9 cellular contexts compared by ENCODE assay signal in the genomic region with DNA sequence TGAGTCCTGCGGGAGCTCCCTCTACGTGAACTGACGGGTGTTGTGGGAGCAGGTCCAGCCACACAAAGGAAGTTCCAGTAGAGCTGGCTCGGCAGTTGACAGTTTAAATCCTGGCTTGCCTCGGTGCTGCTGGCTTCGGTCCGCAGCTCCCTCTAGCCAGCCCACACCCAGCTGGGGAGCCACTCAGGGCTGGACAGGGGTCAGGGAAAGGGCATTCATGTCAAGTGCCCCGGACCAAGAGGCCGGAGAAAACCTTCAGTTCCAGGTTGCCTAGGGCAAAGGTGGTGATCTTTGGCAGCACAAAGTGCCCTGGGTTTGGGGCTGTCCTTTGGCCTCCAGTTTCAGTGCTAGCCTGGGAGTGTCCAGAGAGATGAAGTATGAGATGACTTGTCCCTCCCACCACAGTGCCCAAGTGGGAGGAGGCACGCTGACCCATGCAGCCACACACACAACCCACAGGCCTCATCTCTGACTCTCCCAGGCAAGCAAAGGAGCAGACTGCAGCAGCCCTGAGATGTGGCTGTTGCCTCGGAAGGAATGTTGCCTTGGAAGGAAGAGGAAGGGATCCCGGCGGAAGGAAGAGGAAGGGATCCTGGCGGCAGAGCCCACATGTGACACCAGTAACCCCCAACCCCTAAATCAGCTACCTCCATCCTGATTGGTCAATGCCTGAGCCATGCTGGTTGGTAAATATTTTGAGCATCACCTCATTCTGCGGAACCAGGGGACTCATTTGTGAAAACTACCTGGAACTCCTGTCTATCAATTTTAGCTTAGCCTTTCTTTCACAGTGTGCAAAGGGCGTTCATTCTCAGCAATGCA. TPM values are rescaled to one million over a fixed set of nuclear protein-coding genes. Genes with fewer than 3 reads are reported as not detected.
DNase-seq lines count a peak whose midpoint lies in the region; ATAC-seq and TF ChIP-seq lines count a peak whose summit lies in the region.
"Had no signal": no experiment of that assay in that cellular context is flagged by ENCODE, and none has a peak within 500 bp of the region (broad histone marks: within the 10 kb centered on the region; RNA-seq: fewer than 3 reads in every experiment).

No MANE protein-coding gene starts in this region.

- TF ChIP-seq CTCF in ascending aorta (IDR thresholded peaks at IDR 0.05) = no peak
- no peak for TF ChIP-seq CTCF in right atrium auricular region (IDR thresholded peaks at IDR 0.05)

- peak overlapping the region; percentile 40 to 77 for H3K27ac ChIP-seq in ascending aorta
- peak overlapping the region in 1 of 2 donors; percentile 2 for H3K27ac ChIP-seq in right atrium auricular region

- H3K4me3 ChIP-seq in ascending aorta (peak overlapping the region; percentile 23 to 28), right atrium auricular region (no peak overlapping the region)

- intact Hi-C loops in ascending aorta (cut with DNase I) = no loop called here

- H3K9me3 ChIP-seq in ascending aorta (no peaks in the 10 kb centered on the region), right atrium auricular region (no peaks in the 10 kb centered on the region)

- POLR2A ChIA-PET in HEK293T (lab: Yijun Ruan, JAX) = interaction anchor here (1.1 kb wide), 1 partner anchor 10 kb away, joined by 3 read pairs; no protein-coding TSS in a partner anchor

- DNase-seq in ELR (ENCODE audit: low read depth) (peak; percentile 82), ascending aorta (ENCODE audit: low spot score in 2 of 2) (peak in 1 of 2 donors; percentile 78), right atrium auricular region (ENCODE audit: low spot score) (peak; percentile 75), renal cortical epithelial cell (ENCODE audit: low read depth) (peak; percentile 62), HEK293T (ENCODE audit: extremely low spot score) (no peak)

- no peaks in the 10 kb centered on the region for H3K27me3 ChIP-seq in ascending aorta
- H3K27me3 ChIP-seq in right atrium auricular region = no peaks in the 10 kb centered on the region

- CTCF ChIA-PET in HEK293T (lab: Yijun Ruan, JAX) = interaction anchor here (1.3 kb wide), 2 partner anchors 46 to 68 kb away, joined by 3 to 4 read pairs; no protein-coding TSS in a partner anchor

- H3K36me3 ChIP-seq in ascending aorta = peaks cover 3 to 7% of the 10 kb centered on the region in 2 donors
- peaks cover 11% of the 10 kb centered on the region for H3K36me3 ChIP-seq in right atrium auricular region

- ATAC-seq in GM21360 (IDR thresholded peaks at IDR 0.05; ENCODE audit: unreplicated experiment) = no peak
- ATAC-seq in HG02938 (IDR thresholded peaks at IDR 0.05; ENCODE audit: unreplicated experiment) = no peak
- ATAC-seq in HG03045 (IDR thresholded peaks at IDR 0.05; ENCODE audit: unreplicated experiment) = no peak

- peaks cover 3 to 15% of the 10 kb centered on the region in 2 donors for H3K4me1 ChIP-seq in ascending aorta
- peaks cover 0 to 16% of the 10 kb centered on the region in 2 donors for H3K4me1 ChIP-seq in right atrium auricular region

TF ChIP-seq in HEK293T, 16 proteins besides CTCF, POLR2A, EP300 and RAD21:
- TF ChIP-seq ELF4 (IDR thresholded peaks at IDR 0.05) = no peak
- TF ChIP-seq HDGF (IDR thresholded peaks at IDR 0.05; ENCODE audit: borderline replicate concordance) = no peak
- no peak for TF ChIP-seq CTBP1 (IDR thresholded peaks at IDR 0.05; ENCODE audit: borderline replicate concordance)
- TF ChIP-seq FOXK2 (IDR thresholded peaks at IDR 0.05) = no peak
- no peak for TF ChIP-seq LEF1 (IDR thresholded peaks at IDR 0.05; ENCODE audit: borderline replicate concordance)
- TF ChIP-seq FOXM1 (IDR thresholded peaks at IDR 0.05; ENCODE audit: borderline replicate concordance) = no peak
- TF ChIP-seq L3MBTL2 (conservative IDR thresholded peaks at IDR 0.05) = no peak
- TF ChIP-seq, protein P1, sequence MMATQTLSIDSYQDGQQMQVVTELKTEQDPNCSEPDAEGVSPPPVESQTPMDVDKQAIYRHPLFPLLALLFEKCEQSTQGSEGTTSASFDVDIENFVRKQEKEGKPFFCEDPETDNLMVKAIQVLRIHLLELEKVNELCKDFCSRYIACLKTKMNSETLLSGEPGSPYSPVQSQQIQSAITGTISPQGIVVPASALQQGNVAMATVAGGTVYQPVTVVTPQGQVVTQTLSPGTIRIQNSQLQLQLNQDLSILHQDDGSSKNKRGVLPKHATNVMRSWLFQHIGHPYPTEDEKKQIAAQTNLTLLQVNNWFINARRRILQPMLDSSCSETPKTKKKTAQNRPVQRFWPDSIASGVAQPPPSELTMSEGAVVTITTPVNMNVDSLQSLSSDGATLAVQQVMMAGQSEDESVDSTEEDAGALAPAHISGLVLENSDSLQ (IDR thresholded peaks at IDR 0.05) = no peak
- no peak for TF ChIP-seq SUZ12 (IDR thresholded peaks at IDR 0.05)
- TF ChIP-seq NFRKB (IDR thresholded peaks at IDR 0.05) = no peak
- TF ChIP-seq ZNF384 (IDR thresholded peaks at IDR 0.05) = no peak
- no peak for TF ChIP-seq FOXA1 (IDR thresholded peaks at IDR 0.05)
- no peak for TF ChIP-seq TARDBP (IDR thresholded peaks at IDR 0.05)
- no peak for TF ChIP-seq ARNT (IDR thresholded peaks at IDR 0.05)
- no peak for TF ChIP-seq BHLHE40 (IDR thresholded peaks at IDR 0.05; ENCODE audit: borderline replicate concordance)

RNA-seq across cellular contexts. Expression of a gene that starts 13.9 kb away (rescaled TPM):
- total RNA-seq in ascending aorta (48.2 TPM), right atrium auricular region (10 to 100 TPM in 1 of 2 donors, 1 to 10 TPM in 1; 8.1 to 22.7 TPM), renal cortical epithelial cell (34.7 and 80.6 TPM in 2 replicates)

RNA-seq across cellular contexts. Expression of a gene that starts 52.4 kb away (rescaled TPM):
- not detected for total RNA-seq in ascending aorta
- not detected for total RNA-seq in right atrium auricular region
- not detected in 2 replicates for total RNA-seq in renal cortical epithelial cell
- total RNA-seq: mononuclear cell had no signal

Comparison
In these comparisons a context has a peak if more than half of its experiments do, and no peak if none do; other contexts are left out.
1. H3K4me3 ChIP-seq: peak in ascending aorta (2 of 2); none in right atrium auricular region (0 of 2).